ENCODE assay signal across 14 cellular contexts in genomic region chr20:53841741-53842140, GRCh38.
DNase-seq lines count a peak whose midpoint lies in the region; ATAC-seq and TF ChIP-seq lines count a peak whose summit lies in the region.
"Had no signal": no experiment of that assay in that cellular context is flagged by ENCODE, and none has a peak within 500 bp of the region (broad histone marks: within the 10 kb centered on the region; RNA-seq: fewer than 3 reads in every experiment).

No MANE protein-coding gene starts in this region.

- CTCF ChIA-PET in T-cell (lab: Charles Lee): interaction anchor here in 1 of 2 donors (0.6 to 1.7 kb wide), 2 partner anchors 11 to 262 kb away, joined by 4 to 8 read pairs; no protein-coding TSS in a partner anchor

- H3K27me3 Mint-ChIP-seq in activated naive CD4-positive, alpha-beta T cell treated with anti-CD3 and anti-CD28 coated beads, Interleukin-2, amount 50 U/mL, for 24 hours: no peaks in the 10 kb centered on the region
- no peaks in the 10 kb centered on the region for H3K27me3 Mint-ChIP-seq in T-cell
- H3K27me3 Mint-ChIP-seq in central memory CD8-positive, alpha-beta T cell: no peaks in the 10 kb centered on the region
- no peaks in the 10 kb centered on the region for H3K27me3 Mint-ChIP-seq in stimulated activated naive CD8-positive, alpha-beta T cell treated with anti-CD3 and anti-CD28 coated beads, Interleukin-15, amount 100 ng/mL, for 72 hours
- H3K27me3 Mint-ChIP-seq in nephron progenitor cell (ENCODE audit: low read depth, poor library complexity): peaks cover 7% of the 10 kb centered on the region

- no peak for ATAC-seq in T-cell (replicated peaks in 1 of 4)
- no peak for ATAC-seq in central memory CD8-positive, alpha-beta T cell (replicated peaks; ENCODE audit: extremely low read depth, poor library complexity, severe bottlenecking)
- no peak for ATAC-seq in stimulated activated naive CD8-positive, alpha-beta T cell treated with anti-CD3 and anti-CD28 coated beads, Interleukin-15, amount 100 ng/mL, for 72 hours
- ATAC-seq: heart left ventricle had no signal

- H3K9me3 Mint-ChIP-seq in activated naive CD4-positive, alpha-beta T cell treated with anti-CD3 and anti-CD28 coated beads, Interleukin-2, amount 50 U/mL, for 24 hours: no peaks in the 10 kb centered on the region
- H3K9me3 Mint-ChIP-seq in T-cell (no peaks in the 10 kb centered on the region), nephron progenitor cell (peaks cover 12% of the 10 kb centered on the region)
- no peaks in the 10 kb centered on the region for H3K9me3 Mint-ChIP-seq in central memory CD8-positive, alpha-beta T cell
- peaks cover 0 to 8% of the 10 kb centered on the region in 2 donors for H3K9me3 Mint-ChIP-seq in stimulated activated naive CD8-positive, alpha-beta T cell treated with anti-CD3 and anti-CD28 coated beads, Interleukin-15, amount 100 ng/mL, for 72 hours

- TF ChIP-seq CTCF in nephron progenitor cell (IDR thresholded peaks at IDR 0.05): no peak

- peaks cover 91% of the 10 kb centered on the region for H3K4me1 Mint-ChIP-seq in activated naive CD4-positive, alpha-beta T cell treated with anti-CD3 and anti-CD28 coated beads, Interleukin-2, amount 50 U/mL, for 24 hours
- H3K4me1 Mint-ChIP-seq in T-cell (peaks cover 85 to 90% (median 89%) of the 10 kb centered on the region in 3 donors), nephron progenitor cell (peaks cover 5% of the 10 kb centered on the region)
- H3K4me1 Mint-ChIP-seq in central memory CD8-positive, alpha-beta T cell: peaks cover 71% of the 10 kb centered on the region
- H3K4me1 Mint-ChIP-seq in stimulated activated naive CD8-positive, alpha-beta T cell treated with anti-CD3 and anti-CD28 coated beads, Interleukin-15, amount 100 ng/mL, for 72 hours: peaks cover 94% of the 10 kb centered on the region

- no peak for DNase-seq in activated naive CD4-positive, alpha-beta T cell treated with anti-CD3 and anti-CD28 coated beads, Interleukin-2, amount 50 U/mL, for 16 hours
- no peak for DNase-seq in T-cell
- no peak for DNase-seq in central memory CD8-positive, alpha-beta T cell (ENCODE audit: low spot score in 2 of 2)
- DNase-seq in stimulated activated naive CD8-positive, alpha-beta T cell treated with anti-CD3 and anti-CD28 coated beads, Interleukin-15, amount 100 ng/mL, for 72 hours: no peak
- DNase-seq in Ammon's horn (ENCODE audit: low spot score): no peak
- DNase-seq in nephron progenitor cell: no peak
- no peak for DNase-seq in COLO829 (ENCODE audit: low spot score)
- DNase-seq: activated effector memory CD4-positive, alpha-beta T cell treated with anti-CD3 and anti-CD28 coated beads, Interleukin-2, amount 50 U/mL, for 16 hours; Calu3; EL; GM23248; heart left ventricle; tibial artery had no signal

- peak overlapping the region; percentile 82 for H3K27ac Mint-ChIP-seq in activated naive CD4-positive, alpha-beta T cell treated with anti-CD3 and anti-CD28 coated beads, Interleukin-2, amount 50 U/mL, for 24 hours
- H3K27ac Mint-ChIP-seq in T-cell (peak overlapping the region; percentile 89 to 91), nephron progenitor cell (no peak overlapping the region)
- peak overlapping the region; percentile 94 for H3K27ac Mint-ChIP-seq in central memory CD8-positive, alpha-beta T cell (ENCODE audit: low read depth)
- peak overlapping the region; percentile 30 to 94 for H3K27ac Mint-ChIP-seq in stimulated activated naive CD8-positive, alpha-beta T cell treated with anti-CD3 and anti-CD28 coated beads, Interleukin-15, amount 100 ng/mL, for 72 hours

- POLR2A ChIA-PET in T-cell (lab: Charles Lee): no interaction called here

- peak overlapping the region; percentile 28 for H3K4me3 Mint-ChIP-seq in activated naive CD4-positive, alpha-beta T cell treated with anti-CD3 and anti-CD28 coated beads, Interleukin-2, amount 50 U/mL, for 24 hours
- H3K4me3 Mint-ChIP-seq in T-cell (no peak overlapping the region), nephron progenitor cell (no peak overlapping the region)
- no peak overlapping the region for H3K4me3 Mint-ChIP-seq in central memory CD8-positive, alpha-beta T cell
- peak overlapping the region; percentile 37 to 80 for H3K4me3 Mint-ChIP-seq in stimulated activated naive CD8-positive, alpha-beta T cell treated with anti-CD3 and anti-CD28 coated beads, Interleukin-15, amount 100 ng/mL, for 72 hours

- no peaks in the 10 kb centered on the region for H3K36me3 Mint-ChIP-seq in activated naive CD4-positive, alpha-beta T cell treated with anti-CD3 and anti-CD28 coated beads, Interleukin-2, amount 50 U/mL, for 24 hours
- H3K36me3 Mint-ChIP-seq in T-cell: no peaks in the 10 kb centered on the region
- peaks cover 14% of the 10 kb centered on the region for H3K36me3 Mint-ChIP-seq in central memory CD8-positive, alpha-beta T cell (ENCODE audit: insufficient read depth)
- H3K36me3 Mint-ChIP-seq in nephron progenitor cell (ENCODE audit: low read depth): no peaks in the 10 kb centered on the region

Comparison
In these comparisons a context has a peak if more than half of its experiments do, and no peak if none do; other contexts are left out.
1. H3K4me3 Mint-ChIP-seq: peak in activated naive CD4-positive, alpha-beta T cell treated with anti-CD3 and anti-CD28 coated beads, Interleukin-2, amount 50 U/mL, for 24 hours (single experiment) and stimulated activated naive CD8-positive, alpha-beta T cell treated with anti-CD3 and anti-CD28 coated beads, Interleukin-15, amount 100 ng/mL, for 72 hours (2 of 2); none in T-cell (0 of 3), central memory CD8-positive, alpha-beta T cell (single experiment) and nephron progenitor cell (single experiment).